23 cellular contexts compared by ENCODE assay signal in genomic region chr4:181619651-181620050, GRCh38.
"Had no signal": no experiment of that assay in that cellular context is flagged by ENCODE, and none has a peak within 500 bp of the region (broad histone marks: within the 10 kb centered on the region; RNA-seq: fewer than 3 reads in every experiment).

No MANE protein-coding gene starts in this region.

- H3K36me3 ChIP-seq: brain microvascular endothelial cell had no signal

- H3K27ac ChIP-seq: brain microvascular endothelial cell, coronary artery, dorsolateral prefrontal cortex, VCaP had no signal

- H3K27me3 ChIP-seq: brain microvascular endothelial cell had no signal

- ATAC-seq: activated T-cell treated with anti-CD3 and anti-CD28 coated beads, Interleukin-2, amount 50 U/mL, for 72 hours; esophagus mucosa had no signal

- H3K4me3 ChIP-seq: coronary artery, dorsolateral prefrontal cortex had no signal

- DNase-seq: activated CD4-positive, alpha-beta memory T cell treated with anti-CD3 and anti-CD28 coated beads, Interleukin-2, amount 10 ng/mL, durations not matched to agents 7 days and 5 days; activated CD4-positive, alpha-beta T cell treated with anti-CD3 and anti-CD28 coated beads for 1 hour; activated CD4-positive, alpha-beta T cell treated with anti-CD3 and anti-CD28 coated beads for 4 hours; activated CD4-positive, alpha-beta T cell treated with anti-CD3 and anti-CD28 coated beads, Interleukin-2, amount 10 ng/mL, durations not matched to agents 7 days and 5 days; activated CD4-positive, alpha-beta T cell treated with anti-CD3 and anti-CD28 coated beads, Interleukin-2, amount 50 U/mL, for 4 hours; activated CD8-positive, alpha-beta memory T cell treated with anti-CD3 and anti-CD28 coated beads, Interleukin-2, amount 50 U/mL, for 48 hours; activated gamma-delta T cell treated with Interleukin-2 at 50 U/mL for 16 hours; activated naive CD4-positive, alpha-beta T cell treated with anti-CD3 and anti-CD28 coated beads, Interleukin-2, amount 50 U/mL, for 16 hours; activated naive CD4-positive, alpha-beta T cell treated with Interleukin-2 at 50 U/mL for 16 hours; activated T-cell treated with anti-CD3 and anti-CD28 coated beads for 4 hours; activated T-cell treated with anti-CD3 and anti-CD28 coated beads, Interleukin-2, amount 50 U/mL, for 24 hours; activated T-cell treated with anti-CD3 and anti-CD28 coated beads, Interleukin-2, amount 50 U/mL, for 72 hours; amniotic stem cell; anterior cingulate cortex; brain microvascular endothelial cell; dorsolateral prefrontal cortex; effector memory CD4-positive, alpha-beta T cell; foreskin fibroblast; head of caudate nucleus; hypothalamus had no signal
